In the genomic region with DNA sequence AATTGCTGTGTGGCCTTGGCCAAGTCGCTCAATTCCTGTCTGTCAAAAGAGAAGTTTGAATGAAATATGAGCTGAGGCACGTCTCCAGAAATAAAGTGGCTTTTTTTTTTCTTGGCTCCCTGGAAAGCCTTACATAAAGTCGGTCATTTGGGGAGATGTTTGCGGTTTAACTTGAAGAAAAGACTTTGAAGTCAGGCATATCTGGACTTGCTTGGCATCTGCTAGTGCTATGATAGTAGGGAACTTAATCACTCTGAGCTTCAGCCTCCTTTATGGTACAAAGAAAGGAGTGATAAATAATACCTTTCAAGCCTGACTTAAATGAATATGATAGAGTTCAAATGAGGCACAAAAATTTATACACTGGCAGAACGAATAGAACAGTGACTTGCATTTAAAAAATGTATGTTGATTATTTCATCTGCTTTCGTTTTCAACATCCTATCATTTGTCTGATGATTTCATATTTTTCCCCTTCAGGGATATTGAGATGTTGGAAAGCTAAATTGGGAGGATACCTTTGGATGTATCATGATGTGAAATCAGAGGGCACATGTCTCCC, we compare ENCODE assay signal across 14 cellular contexts.
DNase-seq lines count a peak whose midpoint lies in the region; ATAC-seq, FAIRE-seq and TF ChIP-seq lines count a peak whose summit lies in the region.
"Had no signal": no experiment of that assay in that cellular context is flagged by ENCODE, and none has a peak within 500 bp of the region (broad histone marks: within the 10 kb centered on the region; RNA-seq: fewer than 3 reads in every experiment).

No MANE protein-coding gene starts in this region.

- dilution Hi-C loops in keratinocyte (cut with MboI; ENCODE audit: extremely low pct_ligation_motif_present, low sequenced_read_pairs): loop anchor here (25.0 kb wide), 1 partner anchor 107 kb away; no protein-coding TSS in a partner anchor

- peak; percentile 84 for FAIRE-seq in keratinocyte (lab: Jason Lieb, UNC)
- FAIRE-seq: frontal cortex had no signal

- DNase-seq in AG10803 (ENCODE audit: low read depth) (peak; percentile 30), HPDE6-E6E7 (ENCODE audit: extremely low spot score) (peak; percentile 73), astrocyte of the cerebellum (ENCODE audit: low read depth) (peak; percentile 41), keratinocyte (ENCODE audit: low read depth, low spot score) (peak; percentile 49), NCI-H2171 treated with DMSO at 0.1 percent for 48 hours (lab: John Stamatoyannopoulos, UW) (no peak), retina (no peak)
- no peak for DNase-seq in activated CD4-positive, alpha-beta T cell treated with anti-CD3 and anti-CD28 coated beads for 1 hour
- DNase-seq: activated CD8-positive, alpha-beta memory T cell treated with anti-CD3 and anti-CD28 coated beads, Interleukin-2, amount 50 U/mL, for 48 hours; NK-92 treated with Interleukin-12 subunit alpha and Interleukin-12 subunit beta, amount 100 ng/mL, for 24 hours had no signal

- no peaks in the 10 kb centered on the region for H3K79me2 ChIP-seq in keratinocyte (ENCODE audit: control insufficient read depth, insufficient read depth, low read length)

- no peak for TF ChIP-seq CTCF in AG10803 (conservative IDR thresholded peaks at IDR 0.05; ENCODE audit: low read length)
- no peak for TF ChIP-seq CTCF in astrocyte of the cerebellum (IDR thresholded peaks at IDR 0.05; ENCODE audit: low read depth, low read length, missing control alignments)
- TF ChIP-seq CTCF in keratinocyte (optimal IDR thresholded peaks at IDR 0.05 in 1 of 3, IDR thresholded peaks at IDR 0.05 in 1 of 3, conservative IDR thresholded peaks at IDR 0.05 in 1 of 3; ENCODE audit: extremely low read depth in 1 of 3, insufficient read depth in 2 of 3, low read length in 3 of 3): no peak

- H3K4me3 ChIP-seq in AG10803 (ENCODE audit: low read length): no peak overlapping the region
- no peak overlapping the region for H3K4me3 ChIP-seq in astrocyte of the cerebellum (ENCODE audit: low read depth, low read length)
- H3K4me3 ChIP-seq in keratinocyte (ENCODE audit: control insufficient read depth in 2 of 3, extremely low read depth in 1 of 3, insufficient read depth in 2 of 3, low read depth in 1 of 3, low read length in 3 of 3): peak overlapping the region in 2 of 3 experiments; percentile 1 to 17
- H3K4me3 ChIP-seq: coronary artery, SJCRH30 had no signal

- no peak for ATAC-seq in HG02973 (IDR thresholded peaks at IDR 0.05; ENCODE audit: unreplicated experiment)
- ATAC-seq: activated naive CD4-positive, alpha-beta T cell treated with anti-CD3 and anti-CD28 coated beads, Interleukin-2, amount 50 U/mL, for 72 hours had no signal

- H3K36me3 ChIP-seq in keratinocyte (ENCODE audit: control insufficient read depth in 2 of 2, extremely low read depth in 1 of 2, insufficient read depth in 2 of 2, low read length in 2 of 2): no peaks in the 10 kb centered on the region
- H3K36me3 ChIP-seq: SJCRH30 had no signal

- peak overlapping the region; percentile 31 for H3K9ac ChIP-seq in keratinocyte (ENCODE audit: control insufficient read depth, extremely low read depth, insufficient read depth, low read length)

- H3K9me3 ChIP-seq in keratinocyte (ENCODE audit: control insufficient read depth, low read depth, low read length): no peaks in the 10 kb centered on the region
- H3K9me3 ChIP-seq: SJCRH30 had no signal

- peak overlapping the region; percentile 39 for H3K4me2 ChIP-seq in keratinocyte (ENCODE audit: control insufficient read depth, extremely low read depth, insufficient read depth, low read depth, low read length)

- peak overlapping the region; percentile 10 for H2AFZ ChIP-seq in keratinocyte (ENCODE audit: control insufficient read depth, low read length)

- in situ Hi-C loops in astrocyte of the cerebellum (cut with HindIII; ENCODE audit: low sequenced_read_pairs): loop anchor here (10.0 kb wide), 1 partner anchor 274 kb away; a partner anchor contains a TSS

- no peaks in the 10 kb centered on the region for H4K20me1 ChIP-seq in keratinocyte (ENCODE audit: control insufficient read depth, extremely low read depth, insufficient read depth, low read length)

- no peaks in the 10 kb centered on the region for H3K27me3 ChIP-seq in keratinocyte (ENCODE audit: control insufficient read depth, extremely low read depth, insufficient read depth, low read length)
- H3K27me3 ChIP-seq: SJCRH30 had no signal

- no peaks in the 10 kb centered on the region for H3K9me1 ChIP-seq in keratinocyte (ENCODE audit: control insufficient read depth, extremely low read depth, insufficient read depth, low read length)

- peak overlapping the region; percentile 77 for H3K27ac ChIP-seq in keratinocyte (ENCODE audit: control insufficient read depth, insufficient read depth, low read length)
- H3K27ac ChIP-seq: coronary artery, SJCRH30 had no signal

- H3K4me1 ChIP-seq in keratinocyte (ENCODE audit: control insufficient read depth, extremely low read depth, insufficient read depth, low read length): peaks cover 46% of the 10 kb centered on the region
- H3K4me1 ChIP-seq: SJCRH30 had no signal

Comparison
In these comparisons a context has a peak if more than half of its experiments do, and no peak if none do; other contexts are left out.
1. DNase-seq: peak in AG10803 (single experiment), HPDE6-E6E7 (single experiment), astrocyte of the cerebellum (single experiment) and keratinocyte (single experiment); none in activated CD4-positive, alpha-beta T cell treated with anti-CD3 and anti-CD28 coated beads for 1 hour (single experiment), NCI-H2171 treated with DMSO at 0.1 percent for 48 hours (single experiment) and retina (single experiment).
2. H3K4me3 ChIP-seq: peak in keratinocyte (2 of 3); none in AG10803 (single experiment) and astrocyte of the cerebellum (single experiment).